8 cellular contexts compared by ENCODE assay signal in the genomic region with DNA sequence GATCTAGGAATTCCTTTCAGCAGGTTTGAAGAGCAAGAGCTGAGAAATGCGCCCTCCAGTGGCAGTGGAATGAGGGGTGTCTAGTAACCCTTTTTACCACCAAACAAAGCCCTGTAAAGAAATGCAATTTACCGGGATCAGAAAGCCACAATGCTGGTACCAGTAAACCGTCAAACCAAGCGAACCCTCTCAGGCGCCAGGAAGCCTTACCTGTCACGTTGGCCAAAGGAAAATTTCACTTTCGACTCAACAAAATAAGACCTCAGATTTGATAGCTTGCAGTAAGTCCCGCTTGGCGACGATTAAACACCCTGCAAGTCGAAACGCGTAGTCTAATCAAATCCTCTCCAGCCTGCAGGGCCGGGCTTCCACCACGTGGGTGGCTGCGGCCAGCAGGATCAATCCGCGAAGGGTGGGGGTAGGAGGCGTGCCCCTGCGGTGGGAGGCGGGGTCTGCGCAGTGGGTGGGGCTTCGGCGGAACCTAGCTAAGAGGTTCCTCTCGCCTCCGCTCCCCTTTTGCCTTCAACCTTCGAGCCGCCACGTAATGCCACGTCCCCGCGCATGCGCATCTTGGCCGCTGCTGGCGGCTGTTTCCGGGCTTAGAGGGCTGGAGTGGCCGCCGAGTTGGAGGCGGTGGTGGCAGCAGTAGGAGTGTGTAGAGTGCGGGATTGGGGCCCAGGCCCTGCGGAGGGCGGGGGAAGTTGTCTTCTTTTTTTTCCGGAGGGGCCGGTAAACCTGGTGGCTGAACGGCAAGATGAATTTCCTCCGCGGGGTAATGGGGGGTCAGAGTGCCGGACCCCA. TPM values are rescaled to one million over a fixed set of nuclear protein-coding genes. Genes with fewer than 3 reads are reported as not detected.
DNase-seq lines count a peak whose midpoint lies in the region; ATAC-seq and TF ChIP-seq lines count a peak whose summit lies in the region.

TSS of gene USO1 (plus strand) at position 512 of the 801 bp plus-strand sequence. CDS start at position 755, 243 bp downstream.

- H3K27ac ChIP-seq in SK-N-MC, result peak within 1 kb of the TSS; percentile 89
- peak within 1 kb of the TSS; percentile 92 to 98 (median 96) for H3K27ac ChIP-seq in gastroesophageal sphincter

- H3K27me3 Mint-ChIP-seq in activated naive CD4-positive, alpha-beta T cell treated with anti-CD3 and anti-CD28 coated beads, Interleukin-2, amount 10 ng/mL, durations not matched to agents 7 days and 5 days, result peaks cover 5% of the 10 kb centered on the region

- no peaks in the 10 kb centered on the region for H3K27me3 ChIP-seq in gastroesophageal sphincter

- 0 to 1% methylated on average over 7 to 11 of the region's 48 CpGs for WGBS in gastroesophageal sphincter (ENCODE audit: low coverage in 1 of 2), 2 donors

- CTCF ChIA-PET in activated naive CD4-positive, alpha-beta T cell treated with anti-CD3 and anti-CD28 coated beads, Interleukin-2, amount 10 ng/mL, durations not matched to agents 7 days and 5 days (lab: Charles Lee), result interaction anchor here (0.6 to 3.4 kb wide), 25 partner anchors 9 to 210 kb away, joined by 3 to 20 read pairs (median 4); partner anchors contain the start of genes CDKL2, RCHY1 and THAP6

- peak; percentile 90 for DNase-seq in GM10266 (ENCODE audit: extremely low spot score)
- peak; percentile 98 for DNase-seq in NB4 (ENCODE audit: low read depth)
- DNase-seq in SK-N-MC (ENCODE audit: low read depth, low spot score), result peak; percentile 94
- DNase-seq in activated naive CD4-positive, alpha-beta T cell treated with anti-CD3 and anti-CD28 coated beads, Interleukin-2, amount 10 ng/mL, durations not matched to agents 7 days and 5 days, result peak; percentile 99
- peak; percentile 96 for DNase-seq in non-pigmented ciliary epithelial cell (ENCODE audit: low read depth)
- peak; percentile 98 for DNase-seq in superior temporal gyrus (ENCODE audit: extremely low spot score)

- peak; percentile 59 for TF ChIP-seq CTCF in GM10266 (IDR thresholded peaks at IDR 0.05; ENCODE audit: control insufficient read depth, insufficient read depth, low read depth, missing control alignments)
- TF ChIP-seq CTCF in NB4 (IDR thresholded peaks at IDR 0.05; ENCODE audit: low read depth, low read length), result peak; percentile 85
- peak; percentile 65 to 79 (median 70) for TF ChIP-seq CTCF in gastroesophageal sphincter (IDR thresholded peaks at IDR 0.05)

- H3K9me3 ChIP-seq in SK-N-MC (ENCODE audit: low read depth, low read length) (no peaks in the 10 kb centered on the region), gastroesophageal sphincter (no peaks in the 10 kb centered on the region)

- peak within 1 kb of the TSS; percentile 93 for H3K4me3 ChIP-seq in NB4 (ENCODE audit: low read depth, low read length)
- peak within 1 kb of the TSS; percentile 83 for H3K4me3 ChIP-seq in SK-N-MC
- H3K4me3 ChIP-seq in gastroesophageal sphincter, result peak within 1 kb of the TSS; percentile 75 to 87

- peak within 1 kb of the TSS; percentile 94 for H3K9ac ChIP-seq in SK-N-MC (ENCODE audit: insufficient read length)

- H3K36me3 ChIP-seq in SK-N-MC (ENCODE audit: insufficient read depth, low read length) (peaks cover 14% of the 10 kb centered on the region), gastroesophageal sphincter (no peaks in the 10 kb centered on the region)

- H3K4me1 ChIP-seq in gastroesophageal sphincter, result peaks cover 0 to 55% (median 14%) of the 10 kb centered on the region in 3 donors

- TF ChIP-seq POLR2A in NB4 (IDR thresholded peaks at IDR 0.05; ENCODE audit: extremely low read depth, insufficient read length) (peak; percentile 77), gastroesophageal sphincter (IDR thresholded peaks at IDR 0.05) (peak; percentile 90 to 95)

- no peak for TF ChIP-seq EP300 in gastroesophageal sphincter (IDR thresholded peaks at IDR 0.05)

- peak within 1 kb of the TSS; percentile 99 for H3K27ac Mint-ChIP-seq in activated naive CD4-positive, alpha-beta T cell treated with anti-CD3 and anti-CD28 coated beads, Interleukin-2, amount 10 ng/mL, durations not matched to agents 7 days and 5 days

- H3K9me3 Mint-ChIP-seq in activated naive CD4-positive, alpha-beta T cell treated with anti-CD3 and anti-CD28 coated beads, Interleukin-2, amount 10 ng/mL, durations not matched to agents 7 days and 5 days, result no peaks in the 10 kb centered on the region

- ATAC-seq in HG02571 (IDR thresholded peaks at IDR 0.05; ENCODE audit: unreplicated experiment) (peak; percentile 86), gastroesophageal sphincter (peak; percentile 98)

- peak within 1 kb of the TSS; percentile 98 for H3K4me3 Mint-ChIP-seq in activated naive CD4-positive, alpha-beta T cell treated with anti-CD3 and anti-CD28 coated beads, Interleukin-2, amount 10 ng/mL, durations not matched to agents 7 days and 5 days

- H3K36me3 Mint-ChIP-seq in activated naive CD4-positive, alpha-beta T cell treated with anti-CD3 and anti-CD28 coated beads, Interleukin-2, amount 10 ng/mL, durations not matched to agents 7 days and 5 days, result peaks cover 19% of the 10 kb centered on the region

- H3K4me1 Mint-ChIP-seq in activated naive CD4-positive, alpha-beta T cell treated with anti-CD3 and anti-CD28 coated beads, Interleukin-2, amount 10 ng/mL, durations not matched to agents 7 days and 5 days, result peaks cover 55% of the 10 kb centered on the region

RNA-seq across cellular contexts. Expression of gene USO1, which starts in this region (rescaled TPM):
- 100 to 1,000 TPM in 1 of 4 donors, 10 to 100 TPM in 3; 74.4 to 111 (median 87.9) TPM for total RNA-seq in gastroesophageal sphincter

Comparison
In these comparisons a context has a peak if more than half of its experiments do, and no peak if none do; other contexts are left out.
1. Peak in every context shown above with its lines: DNase-seq, ATAC-seq, H3K4me3 ChIP-seq and H3K27ac ChIP-seq.